ENCODE assay signal across 1 cellular context in genomic region chr16:65641693-65642289, GRCh38.
A peak's percentile ranks its signal among the peaks of the same experiment; 100 is the strongest.
TF ChIP-seq lines count a peak whose summit lies in the region.

No MANE protein-coding gene starts in this region.

TF ChIP-seq in HepG2, 621 proteins besides CTCF, POLR2A, EP300 and RAD21 (continued from another document and continues in another):
- TF ChIP-seq ZBTB37 (CRISPR knock-in tag; IDR thresholded peaks at IDR 0.05) (0 out of 2 replicates have a peak, but pooled peaks have one; percentile 25), MIXL1 (CRISPR knock-in tag; IDR thresholded peaks at IDR 0.05) (peak; percentile 67; the same call in 1 of the 2 replicates), ZNF703 (CRISPR knock-in tag; IDR thresholded peaks at IDR 0.05; ENCODE audit: borderline replicate concordance) (no peak), ZNF691 (CRISPR knock-in tag; IDR thresholded peaks at IDR 0.05; ENCODE audit: borderline replicate concordance, low read depth) (no peak), ZNF644 (CRISPR knock-in tag; IDR thresholded peaks at IDR 0.05; ENCODE audit: low read depth) (0 out of 2 replicates have a peak, but pooled peaks have one; percentile 41), CAMTA2 (CRISPR knock-in tag; IDR thresholded peaks at IDR 0.05; ENCODE audit: borderline replicate concordance) (no peak), TBX3 (IDR thresholded peaks at IDR 0.05; ENCODE audit: borderline replicate concordance) (peak; percentile 55; the same call in 1 of the 2 replicates), FOXK1 (CRISPR knock-in tag; IDR thresholded peaks at IDR 0.05; ENCODE audit: borderline replicate concordance, low read depth) (peak; percentile 37; the same call in 1 of the 2 replicates), SPEN (CRISPR knock-in tag; IDR thresholded peaks at IDR 0.05; ENCODE audit: low read depth) (no peak), FOXA3 (CRISPR knock-in tag; IDR thresholded peaks at IDR 0.05) (peak; percentile 88), PCBP1 (IDR thresholded peaks at IDR 0.05; ENCODE audit: borderline replicate concordance, low read depth, low read length) (no peak), BRCA1 (CRISPR knock-in tag; IDR thresholded peaks at IDR 0.05) (no peak), ZKSCAN5 (CRISPR knock-in tag; IDR thresholded peaks at IDR 0.05) (no peak), PPARG (CRISPR knock-in tag; conservative IDR thresholded peaks at IDR 0.05) (peak; percentile 61; the same call in 1 of the 2 replicates), ZNF766 (CRISPR knock-in tag; IDR thresholded peaks at IDR 0.05; ENCODE audit: borderline replicate concordance) (no peak), ZNF451 (CRISPR knock-in tag; IDR thresholded peaks at IDR 0.05) (no peak), ZNF792 (CRISPR knock-in tag; IDR thresholded peaks at IDR 0.05) (no peak), NCOA1 (CRISPR knock-in tag; IDR thresholded peaks at IDR 0.05) (no peak), ZZZ3 (CRISPR knock-in tag; IDR thresholded peaks at IDR 0.05; ENCODE audit: borderline replicate concordance) (no peak), RFXAP (CRISPR knock-in tag; IDR thresholded peaks at IDR 0.05; ENCODE audit: borderline replicate concordance) (no peak), ZNF609 (CRISPR knock-in tag; IDR thresholded peaks at IDR 0.05; ENCODE audit: borderline replicate concordance) (peak; percentile 75; the same call in 1 of the 2 replicates), KMT2B (CRISPR knock-in tag; IDR thresholded peaks at IDR 0.05) (no peak), JUND (CRISPR knock-in tag; IDR thresholded peaks at IDR 0.05) (no peak), HNRNPL (IDR thresholded peaks at IDR 0.05; ENCODE audit: low read depth, low read length) (no peak), ADNP (CRISPR knock-in tag; IDR thresholded peaks at IDR 0.05) (no peak), HMG20B (CRISPR knock-in tag; conservative IDR thresholded peaks at IDR 0.05) (no peak), ZMAT5 (CRISPR knock-in tag; IDR thresholded peaks at IDR 0.05; ENCODE audit: borderline replicate concordance, low read depth) (no peak), POLR2G (IDR thresholded peaks at IDR 0.05; ENCODE audit: low read depth, low read length) (no peak), ZNF326 (CRISPR knock-in tag; IDR thresholded peaks at IDR 0.05; ENCODE audit: borderline replicate concordance) (no peak), ZBTB20 (CRISPR knock-in tag; IDR thresholded peaks at IDR 0.05; ENCODE audit: borderline replicate concordance, low read depth) (peak; percentile 96; the same call in 1 of the 2 replicates), RERE (CRISPR knock-in tag; IDR thresholded peaks at IDR 0.05; ENCODE audit: low read depth) (peak; percentile 56; the same call in 1 of the 2 replicates), ZNF710 (CRISPR knock-in tag; IDR thresholded peaks at IDR 0.05; ENCODE audit: borderline replicate concordance) (peak; percentile 52; the same call in 1 of the 2 replicates), AGO1 (IDR thresholded peaks at IDR 0.05; ENCODE audit: low read depth, low read length, poor library complexity, severe bottlenecking) (no peak), TARDBP (CRISPR knock-in tag; IDR thresholded peaks at IDR 0.05) (no peak), TCF7 (IDR thresholded peaks at IDR 0.05; ENCODE audit: low read depth) (peak; percentile 88), ZNF224 (CRISPR knock-in tag; IDR thresholded peaks at IDR 0.05) (no peak)
